In genomic region chr6:111890981-111891380, GRCh38 we compare ENCODE assay signal across 23 cellular contexts.
"Had no signal": no experiment of that assay in that cellular context is flagged by ENCODE, and none has a peak within 500 bp of the region (broad histone marks: within the 10 kb centered on the region; RNA-seq: fewer than 3 reads in every experiment).

No MANE protein-coding gene starts in this region.

- H3K27ac ChIP-seq: ascending aorta, foreskin keratinocyte, left lung, lower lobe of right lung, parathyroid adenoma, psoas muscle, spleen, testis, transverse colon, VCaP had no signal

- H3K4me3 ChIP-seq: ascending aorta, left lung, lower lobe of right lung, psoas muscle, spleen, testis, transverse colon had no signal

- H3K79me2 ChIP-seq: parathyroid adenoma had no signal

- H3K4me1 ChIP-seq: ascending aorta, left lung, lower lobe of right lung, psoas muscle, spleen, transverse colon had no signal

- H3K9me3 ChIP-seq: ascending aorta, left lung, lower lobe of right lung, psoas muscle, spleen, testis, transverse colon had no signal

- H3K36me3 ChIP-seq: ascending aorta, left lung, lower lobe of right lung, spleen, transverse colon had no signal

- ATAC-seq: foreskin keratinocyte; left lung; lower lobe of right lung; naive thymus-derived CD8-positive, alpha-beta T cell; psoas muscle had no signal

- H3K27me3 ChIP-seq: ascending aorta, foreskin keratinocyte, left lung, spleen, testis, transverse colon had no signal

- H2AFZ ChIP-seq: parathyroid adenoma had no signal

- DNase-seq: activated CD4-positive, alpha-beta T cell treated with anti-CD3 and anti-CD28 coated beads for 48 hours; activated CD4-positive, alpha-beta T cell treated with anti-CD3 and anti-CD28 coated beads, Interleukin-2, amount 50 U/mL, for 48 hours; activated CD8-positive, alpha-beta memory T cell treated with anti-CD3 and anti-CD28 coated beads for 24 hours; activated effector memory CD4-positive, alpha-beta T cell treated with Interleukin-2 at 50 U/mL for 16 hours; activated naive CD4-positive, alpha-beta T cell treated with Interleukin-2 at 50 U/mL for 16 hours; activated naive CD8-positive, alpha-beta T cell treated with anti-CD3 and anti-CD28 coated beads, Interleukin-2, amount 10 ng/mL, durations not matched to agents 7 days and 5 days; central memory CD4-positive, alpha-beta T cell; foreskin keratinocyte; kidney glomerular epithelial cell; left lung; lower lobe of right lung; mesenchymal stem cell; naive thymus-derived CD8-positive, alpha-beta T cell; occipital lobe; psoas muscle; spleen; stimulated activated CD4-positive, alpha-beta T cell treated with anti-CD3 and anti-CD28 coated beads, Interleukin-2, amount 100 ng/mL, for 48 hours; stimulated activated naive CD4-positive, alpha-beta T cell treated with Interleukin-2 at 50 U/mL for 16 hours; testis; transverse colon had no signal
